ENCODE assay signal across 17 cellular contexts in genomic region chr18:61922435-61922834, GRCh38. TPM values are rescaled to one million over a fixed set of nuclear protein-coding genes. Genes with fewer than 3 reads are reported as not detected.
DNase-seq lines count a peak whose midpoint lies in the region; ATAC-seq and TF ChIP-seq lines count a peak whose summit lies in the region.
"Had no signal": no experiment of that assay in that cellular context is flagged by ENCODE, and none has a peak within 500 bp of the region (broad histone marks: within the 10 kb centered on the region; RNA-seq: fewer than 3 reads in every experiment).

No MANE protein-coding gene starts in this region.

- whole genome bisulfite sequencing in mammary epithelial cell (ENCODE audit: low coverage, missing lambda C conversion rate): 30% methylated on average over 3 of the region's 3 CpGs

- DNase-seq in mammary epithelial cell: peak; percentile 59
- DNase-seq in MCF 10A (ENCODE audit: unreplicated experiment): no peak
- peak; percentile 4 for DNase-seq in PC-3
- DNase-seq in foreskin keratinocyte: no peak
- DNase-seq in kidney glomerular epithelial cell (lab: John Stamatoyannopoulos, UW): no peak
- DNase-seq in DMS 273 (lab: John Stamatoyannopoulos, UW; ENCODE audit: unreplicated experiment): no peak
- DNase-seq in osteocyte (ENCODE audit: extremely low spot score, unreplicated experiment): no peak
- DNase-seq: ACHN; BE2C; CD8-positive, alpha-beta T cell; DMS 273 treated with DMSO at 0.1 percent for 48 hours; H9; MM.1S; NCI-H1105 treated with DMSO at 0.1 percent for 48 hours; NCI-H187 had no signal

- H3K9ac ChIP-seq in mammary epithelial cell (ENCODE audit: insufficient read depth, low read length): no peak overlapping the region
- no peak overlapping the region for H3K9ac ChIP-seq in PC-3 (ENCODE audit: low read length)

- no TSS peak for BruUV-seq in mammary epithelial cell (replicated peaks; lab: Mats Ljungman, UMichigan)
- BruUV-seq in MCF 10A (replicated peaks; lab: Mats Ljungman, UMichigan): no TSS peak
- BruUV-seq in PC-3 (replicated peaks; lab: Mats Ljungman, UMichigan): no TSS peak

- H3K27me3 Mint-ChIP-seq in MCF 10A (ENCODE audit: insufficient read depth, unreplicated experiment): no peaks in the 10 kb centered on the region
- no peaks in the 10 kb centered on the region for H3K27me3 Mint-ChIP-seq in osteocyte (ENCODE audit: unreplicated experiment)

- H3K9me3 Mint-ChIP-seq in MCF 10A (ENCODE audit: unreplicated experiment) (no peaks in the 10 kb centered on the region), osteocyte (ENCODE audit: unreplicated experiment) (no peaks in the 10 kb centered on the region)

- no peaks in the 10 kb centered on the region for H3K36me3 Mint-ChIP-seq in MCF 10A (ENCODE audit: insufficient read depth, unreplicated experiment)
- no peaks in the 10 kb centered on the region for H3K36me3 Mint-ChIP-seq in osteocyte (ENCODE audit: unreplicated experiment)
- H3K36me3 Mint-ChIP-seq: CD8-positive, alpha-beta T cell had no signal

- H3K27ac Mint-ChIP-seq in MCF 10A (ENCODE audit: low read depth, unreplicated experiment): no peak overlapping the region
- H3K27ac Mint-ChIP-seq in osteocyte (ENCODE audit: unreplicated experiment): no peak overlapping the region
- H3K27ac Mint-ChIP-seq: CD8-positive, alpha-beta T cell; H9 had no signal

- no peaks in the 10 kb centered on the region for H3K4me1 Mint-ChIP-seq in MCF 10A (ENCODE audit: insufficient read depth, unreplicated experiment)
- peaks cover 5% of the 10 kb centered on the region for H3K4me1 Mint-ChIP-seq in osteocyte (ENCODE audit: unreplicated experiment)

- no peaks in the 10 kb centered on the region for H3K27me3 ChIP-seq in mammary epithelial cell (ENCODE audit: insufficient read depth, low read length)
- peaks cover 4% of the 10 kb centered on the region; the same call in 1 of the 2 replicates for H3K27me3 ChIP-seq in PC-3 (ENCODE audit: low read length)
- H3K27me3 ChIP-seq in foreskin keratinocyte: no peaks in the 10 kb centered on the region
- H3K27me3 ChIP-seq: BE2C had no signal

- H3K4me3 Mint-ChIP-seq in MCF 10A (ENCODE audit: unreplicated experiment): no peak overlapping the region
- H3K4me3 Mint-ChIP-seq in osteocyte (ENCODE audit: unreplicated experiment): no peak overlapping the region
- H3K4me3 Mint-ChIP-seq: CD8-positive, alpha-beta T cell; H9 had no signal

- in situ Hi-C loops in mammary epithelial cell (cut with MboI; ENCODE audit: low sequenced_read_pairs in 2 of 2): no loop called here

- POLR2A ChIA-PET in MCF 10A (lab: Yijun Ruan, JAX): interaction anchor here (2.0 kb wide), 1 partner anchor 27 kb away, joined by 7 read pairs; no protein-coding TSS in a partner anchor
- POLR2A ChIA-PET in PC-3 (lab: Charles Lee; ENCODE audit: unreplicated experiment): no interaction called here

- intact Hi-C loops in mammary epithelial cell (cut with micrococcal nuclease): no loop called here
- intact Hi-C loops in MCF 10A (cut with micrococcal nuclease): no loop called here
- intact Hi-C loops in PC-3 (cut with micrococcal nuclease): no loop called here

- no peak for ATAC-seq in PC-3
- peak; percentile 69 for ATAC-seq in foreskin keratinocyte
- ATAC-seq: CD8-positive, alpha-beta T cell; HepG2; Right ventricle myocardium inferior had no signal

- TF ChIP-seq CTCF in mammary epithelial cell (conservative IDR thresholded peaks at IDR 0.05 in 1 of 2, IDR thresholded peaks at IDR 0.05 in 1 of 2; ENCODE audit: extremely low read depth in 1 of 2, insufficient read depth in 1 of 2, low read depth in 1 of 2, low read length in 2 of 2) (no peak), MCF 10A (IDR thresholded peaks at IDR 0.05; ENCODE audit: unreplicated experiment) (no peak), PC-3 (conservative IDR thresholded peaks at IDR 0.05; ENCODE audit: low read depth, low read length) (no peak), foreskin keratinocyte (conservative IDR thresholded peaks at IDR 0.05) (no peak), osteocyte (IDR thresholded peaks at IDR 0.05) (no peak)

- no peaks in the 10 kb centered on the region for H3K9me2 ChIP-seq in PC-3 (replicated peaks; ENCODE audit: low read length)

- CTCF ChIA-PET in mammary epithelial cell (lab: Charles Lee; ENCODE audit: low non-redundant PET) (no interaction called here), MCF 10A (lab: Yijun Ruan, JAX) (interaction anchor here (0.6 to 1.4 kb wide), 4 partner anchors 22 to 340 kb away, joined by 3 to 6 read pairs (median 3); no protein-coding TSS in a partner anchor), PC-3 (lab: Charles Lee) (no interaction called here)

- H3K4me1 ChIP-seq in mammary epithelial cell (ENCODE audit: insufficient read depth, low read length) (no peaks in the 10 kb centered on the region), PC-3 (ENCODE audit: insufficient read depth, low read length) (no peaks in the 10 kb centered on the region), foreskin keratinocyte (no peaks in the 10 kb centered on the region)
- H3K4me1 ChIP-seq: BE2C had no signal

- H2AFZ ChIP-seq in mammary epithelial cell (ENCODE audit: low read depth, low read length): no peak overlapping the region
- no peak overlapping the region for H2AFZ ChIP-seq in PC-3 (ENCODE audit: low read length)

- no peaks in the 10 kb centered on the region for H3F3A ChIP-seq in PC-3 (ENCODE audit: low read length, unreplicated experiment)

- H3K4me2 ChIP-seq in mammary epithelial cell (ENCODE audit: insufficient read depth, low read depth, low read length) (no peak overlapping the region), PC-3 (ENCODE audit: low read length) (no peak overlapping the region)

- no peaks in the 10 kb centered on the region for H3K9me3 ChIP-seq in mammary epithelial cell (replicated peaks; ENCODE audit: insufficient read depth, low read length)
- H3K9me3 ChIP-seq in PC-3 (ENCODE audit: low read length): no peaks in the 10 kb centered on the region
- H3K9me3 ChIP-seq: BE2C had no signal

- H3K27ac ChIP-seq in mammary epithelial cell (ENCODE audit: insufficient read depth, low read depth, low read length) (no peak overlapping the region), PC-3 (ENCODE audit: low read length) (no peak overlapping the region), foreskin keratinocyte (no peak overlapping the region)

- dilution Hi-C loops in mammary epithelial cell (cut with HindIII; ENCODE audit: low sequenced_read_pairs): loop anchor here (5.0 kb wide), 1 partner anchor 65 kb away; no protein-coding TSS in a partner anchor

- H4K20me1 ChIP-seq in mammary epithelial cell (ENCODE audit: insufficient read depth, low read length) (no peaks in the 10 kb centered on the region), PC-3 (ENCODE audit: low read length) (no peaks in the 10 kb centered on the region)

- H3K79me2 ChIP-seq in mammary epithelial cell (ENCODE audit: insufficient read depth, low read length) (no peaks in the 10 kb centered on the region), PC-3 (ENCODE audit: low read length) (no peaks in the 10 kb centered on the region)

- H3K4me3 ChIP-seq in mammary epithelial cell (replicated peaks in 1 of 3; ENCODE audit: insufficient read depth in 1 of 3, low read depth in 2 of 3, low read length in 3 of 3) (no peak overlapping the region), PC-3 (ENCODE audit: low read length) (no peak overlapping the region)

- H3K36me3 ChIP-seq in mammary epithelial cell (ENCODE audit: insufficient read depth, low read length): no peaks in the 10 kb centered on the region
- H3K36me3 ChIP-seq in PC-3 (ENCODE audit: low read depth, low read length): no peaks in the 10 kb centered on the region
- H3K36me3 ChIP-seq: BE2C had no signal

RNA-seq across cellular contexts. Expression of gene RNF152, which starts 29.6 kb away (rescaled TPM):
- total RNA-seq in mammary epithelial cell (10 to 100 TPM; 27.3 to 51.3 TPM), MCF 10A (2022) (1.7 and 2.9 TPM in 2 replicates), PC-3 (2014; rRNA removed) (2.0 and 2.8 TPM in 2 replicates), foreskin keratinocyte (13.1 and 14.4 TPM in 2 replicates), osteocyte (70.0 and 76.4 TPM in 2 replicates)
- polyA plus RNA-seq in mammary epithelial cell (14.0 TPM), foreskin keratinocyte (2.1 TPM in 2 replicates)
- polyA minus RNA-seq in mammary epithelial cell: 30.8 TPM
- total RNA-seq: HepG2 had no signal

Comparison
In these comparisons a context has a peak if more than half of its experiments do, and no peak if none do; other contexts are left out.
1. DNase-seq: peak in mammary epithelial cell (single experiment) and PC-3 (single experiment); none in MCF 10A (single experiment), foreskin keratinocyte (0 of 2), kidney glomerular epithelial cell (single experiment), DMS 273 (single experiment) and osteocyte (single experiment).